ENCODE assay signal across 8 cellular contexts in genomic region chr9:2800385-2801179, GRCh38. TPM values are rescaled to one million over a fixed set of nuclear protein-coding genes. Genes with fewer than 3 reads are reported as not detected.
DNase-seq lines count a peak whose midpoint lies in the region; ATAC-seq and TF ChIP-seq lines count a peak whose summit lies in the region.
"Had no signal": no experiment of that assay in that cellular context is flagged by ENCODE, and none has a peak within 500 bp of the region (broad histone marks: within the 10 kb centered on the region; RNA-seq: fewer than 3 reads in every experiment).

No MANE protein-coding gene starts in this region.

- H3K36me3 ChIP-seq in HCT116 (ENCODE audit: control insufficient read depth in 1 of 2, insufficient read depth in 2 of 2, low read length in 2 of 2): peaks cover 22 to 68% of the 10 kb centered on the region in 2 experiments

- no peaks in the 10 kb centered on the region for H3K4me1 ChIP-seq in HCT116 (ENCODE audit: control insufficient read depth in 1 of 2, insufficient read depth in 2 of 2, low read length in 2 of 2)

- H3K9me3 Mint-ChIP-seq in progenitor cell of endocrine pancreas (ENCODE audit: low read depth): no peaks in the 10 kb centered on the region
- H3K9me3 Mint-ChIP-seq: natural killer cell treated with Interleukin-12 subunit alpha and Interleukin-12 subunit beta and Interleukin-15 and Interleukin-18, amount 100 ng/mL, for 72 hours had no signal

- TF ChIP-seq RAD21 in HCT116 (IDR thresholded peaks at IDR 0.05; ENCODE audit: low read depth): peak; percentile 34; the same call in 1 of the 2 replicates

- POLR2A ChIA-PET in HCT116 (lab: Charles Lee): no interaction called here

- peaks cover 6% of the 10 kb centered on the region for H3K4me1 Mint-ChIP-seq in progenitor cell of endocrine pancreas (ENCODE audit: low read depth)

- H2AFZ ChIP-seq in HCT116 (ENCODE audit: low read depth, low read length, poor library complexity, severe bottlenecking): no peak overlapping the region

- no peaks in the 10 kb centered on the region for H3K9me2 ChIP-seq in HCT116 (ENCODE audit: insufficient read depth)

- CTCF ChIA-PET in HCT116 (lab: Charles Lee): no interaction called here

- H3K4me3 Mint-ChIP-seq in progenitor cell of endocrine pancreas (ENCODE audit: low read depth): no peak overlapping the region
- H3K4me3 Mint-ChIP-seq: natural killer cell treated with Interleukin-12 subunit alpha and Interleukin-12 subunit beta and Interleukin-15 and Interleukin-18, amount 100 ng/mL, for 72 hours had no signal

- TF ChIP-seq POLR2A in HCT116 (IDR thresholded peaks at IDR 0.05; ENCODE audit: borderline replicate concordance, extremely low read depth, insufficient read depth, insufficient read length): no peak

- H3K79me2 ChIP-seq in HCT116 (ENCODE audit: insufficient read depth, low read length): peaks cover 13% of the 10 kb centered on the region

- no TSS peak for BruUV-seq in HCT116 (replicated peaks; lab: Mats Ljungman, UMichigan)

- no peak overlapping the region for H3K4me2 ChIP-seq in HCT116 (ENCODE audit: low read length)

- RAD21 ChIA-PET in HCT116 (lab: Charles Lee; ENCODE audit: low non-redundant PET in 1 of 2, low total read pairs in 2 of 2, uncharacterized antibody in 2 of 2, unreplicated experiment in 2 of 2): no interaction called here

- no peak overlapping the region for H3K9ac ChIP-seq in HCT116 (ENCODE audit: low read length)

- peaks cover 3% of the 10 kb centered on the region; the same call in 1 of the 2 replicates for H4K20me1 ChIP-seq in HCT116 (ENCODE audit: insufficient read depth)

- intact Hi-C loops in HCT116 (cut with micrococcal nuclease): no loop called here

- no peak for DNase-seq in HCT116 (ENCODE audit: low read depth, low spot score)
- DNase-seq in RPMI7951 (ENCODE audit: low read depth): peak; percentile 9
- peak; percentile 47 for DNase-seq in fibroblast of villous mesenchyme (ENCODE audit: low read depth)
- DNase-seq in progenitor cell of endocrine pancreas (ENCODE audit: low spot score, unreplicated experiment): no peak
- no peak for DNase-seq in substantia nigra (lab: John Stamatoyannopoulos, UW)
- no peak for DNase-seq in globus pallidus (ENCODE audit: low spot score)
- no peak for DNase-seq in cerebellar cortex (ENCODE audit: low spot score)

- H3K27ac Mint-ChIP-seq in progenitor cell of endocrine pancreas: no peak overlapping the region
- H3K27ac Mint-ChIP-seq: natural killer cell treated with Interleukin-12 subunit alpha and Interleukin-12 subunit beta and Interleukin-15 and Interleukin-18, amount 100 ng/mL, for 72 hours had no signal

- peaks cover 69% of the 10 kb centered on the region for H3K36me3 Mint-ChIP-seq in progenitor cell of endocrine pancreas (ENCODE audit: insufficient read depth)

- H3K9me3 ChIP-seq in HCT116 (ENCODE audit: control insufficient read depth in 1 of 2, insufficient read depth in 1 of 2, low read depth in 1 of 2, low read length in 2 of 2): no peaks in the 10 kb centered on the region

- TF ChIP-seq CTCF in HCT116 (IDR thresholded peaks at IDR 0.05 in 2 of 3, conservative IDR thresholded peaks at IDR 0.05 in 1 of 3; ENCODE audit: borderline replicate concordance in 1 of 3, insufficient read depth in 1 of 3, low read depth in 2 of 3, low read length in 2 of 3): peak; percentile 4 to 24 (median 21); a peak in 1 of 6 replicates
- peak; percentile 63 for TF ChIP-seq CTCF in fibroblast of villous mesenchyme (IDR thresholded peaks at IDR 0.05; ENCODE audit: insufficient read depth, low read depth, low read length)
- peak; percentile 49 for TF ChIP-seq CTCF in progenitor cell of endocrine pancreas (IDR thresholded peaks at IDR 0.05; ENCODE audit: unreplicated experiment)

- H3K27ac ChIP-seq in HCT116 (ENCODE audit: low read depth, low read length): no peak overlapping the region
- H3K27ac ChIP-seq in substantia nigra (ENCODE audit: low read depth, low read length, poor library complexity, severe bottlenecking): no peak overlapping the region

- H3K27me3 ChIP-seq in HCT116 (ENCODE audit: insufficient read depth, low read length): no peaks in the 10 kb centered on the region

- H3K4me3 ChIP-seq in HCT116 (replicated peaks in 1 of 2; ENCODE audit: low read depth in 1 of 2, low read length in 2 of 2) (no peak overlapping the region), fibroblast of villous mesenchyme (ENCODE audit: low read depth, low read length) (no peak overlapping the region)

- no peaks in the 10 kb centered on the region for H3K27me3 Mint-ChIP-seq in progenitor cell of endocrine pancreas
- H3K27me3 Mint-ChIP-seq: natural killer cell treated with Interleukin-12 subunit alpha and Interleukin-12 subunit beta and Interleukin-15 and Interleukin-18, amount 100 ng/mL, for 72 hours had no signal

- no peak for ATAC-seq in HCT116
- ATAC-seq: natural killer cell treated with Interleukin-12 subunit alpha and Interleukin-12 subunit beta and Interleukin-15 and Interleukin-18, amount 100 ng/mL, for 72 hours had no signal

TF ChIP-seq in HCT116, 20 proteins besides CTCF, POLR2A, EP300 and RAD21:
- no peak for TF ChIP-seq SP1 (IDR thresholded peaks at IDR 0.05; ENCODE audit: low read depth)
- TF ChIP-seq, protein P1, sequence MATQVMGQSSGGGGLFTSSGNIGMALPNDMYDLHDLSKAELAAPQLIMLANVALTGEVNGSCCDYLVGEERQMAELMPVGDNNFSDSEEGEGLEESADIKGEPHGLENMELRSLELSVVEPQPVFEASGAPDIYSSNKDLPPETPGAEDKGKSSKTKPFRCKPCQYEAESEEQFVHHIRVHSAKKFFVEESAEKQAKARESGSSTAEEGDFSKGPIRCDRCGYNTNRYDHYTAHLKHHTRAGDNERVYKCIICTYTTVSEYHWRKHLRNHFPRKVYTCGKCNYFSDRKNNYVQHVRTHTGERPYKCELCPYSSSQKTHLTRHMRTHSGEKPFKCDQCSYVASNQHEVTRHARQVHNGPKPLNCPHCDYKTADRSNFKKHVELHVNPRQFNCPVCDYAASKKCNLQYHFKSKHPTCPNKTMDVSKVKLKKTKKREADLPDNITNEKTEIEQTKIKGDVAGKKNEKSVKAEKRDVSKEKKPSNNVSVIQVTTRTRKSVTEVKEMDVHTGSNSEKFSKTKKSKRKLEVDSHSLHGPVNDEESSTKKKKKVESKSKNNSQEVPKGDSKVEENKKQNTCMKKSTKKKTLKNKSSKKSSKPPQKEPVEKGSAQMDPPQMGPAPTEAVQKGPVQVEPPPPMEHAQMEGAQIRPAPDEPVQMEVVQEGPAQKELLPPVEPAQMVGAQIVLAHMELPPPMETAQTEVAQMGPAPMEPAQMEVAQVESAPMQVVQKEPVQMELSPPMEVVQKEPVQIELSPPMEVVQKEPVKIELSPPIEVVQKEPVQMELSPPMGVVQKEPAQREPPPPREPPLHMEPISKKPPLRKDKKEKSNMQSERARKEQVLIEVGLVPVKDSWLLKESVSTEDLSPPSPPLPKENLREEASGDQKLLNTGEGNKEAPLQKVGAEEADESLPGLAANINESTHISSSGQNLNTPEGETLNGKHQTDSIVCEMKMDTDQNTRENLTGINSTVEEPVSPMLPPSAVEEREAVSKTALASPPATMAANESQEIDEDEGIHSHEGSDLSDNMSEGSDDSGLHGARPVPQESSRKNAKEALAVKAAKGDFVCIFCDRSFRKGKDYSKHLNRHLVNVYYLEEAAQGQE (IDR thresholded peaks at IDR 0.05; ENCODE audit: low read depth): no peak
- no peak for TF ChIP-seq EZH2phosphoT487 (IDR thresholded peaks at IDR 0.05; ENCODE audit: borderline replicate concordance)
- no peak for TF ChIP-seq SRF (IDR thresholded peaks at IDR 0.05; ENCODE audit: low read depth)
- TF ChIP-seq CEBPB (IDR thresholded peaks at IDR 0.05; ENCODE audit: low read depth): no peak
- TF ChIP-seq POLR2AphosphoS5 (IDR thresholded peaks at IDR 0.05; ENCODE audit: low read depth, low read length): no peak

RNA-seq across cellular contexts. Expression of gene PUM3, which starts 43.3 kb away (rescaled TPM):
- 57.3 TPM for total RNA-seq in HCT116 (2021; ENCODE audit: unreplicated experiment)
- 12.4 and 16.7 TPM in 2 replicates for polyA plus RNA-seq in HCT116 (2012)
- total RNA-seq in RPMI7951 (2014; rRNA removed; shearing (Covaris generic)): 33.8 and 36.6 TPM in 2 replicates
- 50.3 and 68.7 TPM in 2 replicates for total RNA-seq in fibroblast of villous mesenchyme
- total RNA-seq in progenitor cell of endocrine pancreas: 49.3 and 50.2 TPM in 2 replicates

Comparison
In these comparisons a context has a peak if more than half of its experiments do, and no peak if none do; other contexts are left out.
1. DNase-seq: peak in RPMI7951 (single experiment) and fibroblast of villous mesenchyme (single experiment); none in HCT116 (single experiment), progenitor cell of endocrine pancreas (single experiment), substantia nigra (0 of 49), globus pallidus (single experiment) and cerebellar cortex (single experiment).
2. Peak in every context shown above with its lines, with median percentiles within 50 percentile points of each other: CTCF ChIP-seq.